12 cellular contexts compared by ENCODE assay signal in the genomic region with DNA sequence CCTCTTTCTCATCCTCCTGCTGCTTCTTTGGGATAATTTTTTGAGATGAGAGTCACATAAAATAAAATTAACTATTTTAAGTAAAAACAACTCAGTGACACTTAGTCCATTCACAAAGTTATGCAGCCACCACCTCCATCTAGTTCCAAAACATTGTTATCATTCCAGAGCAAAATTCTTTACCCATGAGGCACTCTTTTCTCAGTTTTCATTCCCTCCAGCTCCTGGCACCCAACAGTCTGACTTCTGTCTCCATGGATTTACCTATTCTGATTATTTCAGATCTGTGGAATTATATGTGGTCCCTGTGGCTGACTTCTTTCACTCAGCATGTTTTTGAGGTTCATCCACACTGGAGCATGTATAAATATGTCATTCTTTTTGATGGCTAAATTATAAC.
A peak's percentile ranks its signal among the peaks of the same experiment; 100 is the strongest.
DNase-seq lines count a peak whose midpoint lies in the region; ATAC-seq and TF ChIP-seq lines count a peak whose summit lies in the region.
"Had no signal": no experiment of that assay in that cellular context is flagged by ENCODE, and none has a peak within 500 bp of the region (broad histone marks: within the 10 kb centered on the region; RNA-seq: fewer than 3 reads in every experiment).

No MANE protein-coding gene starts in this region.

- H3K9me3 ChIP-seq in mammary epithelial cell (replicated peaks; ENCODE audit: insufficient read depth, low read length), result no peaks in the 10 kb centered on the region
- no peaks in the 10 kb centered on the region for H3K9me3 ChIP-seq in mesenchymal stem cell (ENCODE audit: control insufficient read depth, low read length)
- no peaks in the 10 kb centered on the region for H3K9me3 ChIP-seq in aorta (ENCODE audit: control insufficient read depth, low read length)

- TF ChIP-seq CTCF in AG04449 (IDR thresholded peaks at IDR 0.05; ENCODE audit: insufficient read depth, low read length, missing control alignments) (no peak), mammary epithelial cell (conservative IDR thresholded peaks at IDR 0.05 in 1 of 2, IDR thresholded peaks at IDR 0.05 in 1 of 2; ENCODE audit: extremely low read depth in 1 of 2, insufficient read depth in 1 of 2, low read depth in 1 of 2, low read length in 2 of 2) (no peak)

- H4K20me1 ChIP-seq in mammary epithelial cell (ENCODE audit: insufficient read depth, low read length), result no peaks in the 10 kb centered on the region

- H4K8ac ChIP-seq in mesenchymal stem cell (ENCODE audit: low read length), result no peak overlapping the region

- no peak overlapping the region for H3K18ac ChIP-seq in mesenchymal stem cell (ENCODE audit: low read depth in 1 of 2, low read length in 2 of 2)

- H2BK15ac ChIP-seq in mesenchymal stem cell (ENCODE audit: low read depth, poor library complexity, severe bottlenecking), result no peak overlapping the region

- no peak overlapping the region for H2BK12ac ChIP-seq in mesenchymal stem cell (ENCODE audit: low read length in 2 of 2)

- ATAC-seq in aorta (ENCODE audit: low FRiP score) (no peak), left ventricle myocardium superior (no peak)
- ATAC-seq: HCT116 had no signal

- peaks cover 12% of the 10 kb centered on the region for H3K4me1 ChIP-seq in mammary epithelial cell (ENCODE audit: insufficient read depth, low read length)
- H3K4me1 ChIP-seq in mesenchymal stem cell (ENCODE audit: control insufficient read depth, insufficient read depth, low read depth, low read length), result peaks cover 5% of the 10 kb centered on the region
- peaks cover 0 to 8% of the 10 kb centered on the region in 2 donors for H3K4me1 ChIP-seq in aorta (ENCODE audit: control insufficient read depth in 1 of 2, insufficient read depth in 2 of 2, low read length in 2 of 2)
- H3K4me1 ChIP-seq: parathyroid adenoma had no signal

- H3K23ac ChIP-seq in mesenchymal stem cell (ENCODE audit: low read length in 2 of 2), result no peak overlapping the region

- H3K27ac ChIP-seq in mammary epithelial cell (ENCODE audit: insufficient read depth, low read depth, low read length), result no peak overlapping the region
- H3K27ac ChIP-seq in mesenchymal stem cell (ENCODE audit: low read length, poor library complexity, severe bottlenecking), result peak overlapping the region; percentile 92
- no peak overlapping the region for H3K27ac ChIP-seq in aorta (ENCODE audit: low read depth in 1 of 2, low read length in 2 of 2)
- H3K27ac ChIP-seq: parathyroid adenoma had no signal

- H3K4me3 ChIP-seq in AG04449 (ENCODE audit: low read depth, low read length) (no peak overlapping the region), mammary epithelial cell (replicated peaks in 1 of 3; ENCODE audit: insufficient read depth in 1 of 3, low read depth in 2 of 3, low read length in 3 of 3) (no peak overlapping the region), mesenchymal stem cell (ENCODE audit: insufficient read depth in 1 of 2, low read depth in 1 of 2, low read length in 2 of 2) (no peak overlapping the region), aorta (ENCODE audit: low read length in 2 of 2) (no peak overlapping the region)

- in situ Hi-C loops in mammary epithelial cell (cut with MboI; ENCODE audit: low sequenced_read_pairs in 2 of 2), result no loop called here

- H2BK5ac ChIP-seq in mesenchymal stem cell (ENCODE audit: low read depth, low read length, poor library complexity, severe bottlenecking), result peak overlapping the region; percentile 62

- dilution Hi-C loops in mammary epithelial cell (cut with HindIII; ENCODE audit: low sequenced_read_pairs), result no loop called here

- no peak overlapping the region for H2BK120ac ChIP-seq in mesenchymal stem cell (ENCODE audit: low read depth, low read length)

- intact Hi-C loops in mammary epithelial cell (cut with micrococcal nuclease), result no loop called here
- intact Hi-C loops in aorta (cut with DNase I), result no loop called here
- intact Hi-C loops in left ventricle myocardium superior (cut with micrococcal nuclease), result no loop called here

- no peak overlapping the region for H3K14ac ChIP-seq in mesenchymal stem cell (ENCODE audit: low read length in 2 of 2)

- POLR2A ChIA-PET in AG04449 (lab: Yijun Ruan, JAX), result no interaction called here

- no TSS peak for BruUV-seq in mammary epithelial cell (replicated peaks; lab: Mats Ljungman, UMichigan)

- H4K91ac ChIP-seq in mesenchymal stem cell (ENCODE audit: low read length), result no peak overlapping the region

- H3K4me2 ChIP-seq in mammary epithelial cell (ENCODE audit: insufficient read depth, low read depth, low read length) (peak overlapping the region; percentile 36), mesenchymal stem cell (ENCODE audit: low read length, poor library complexity, severe bottlenecking) (no peak overlapping the region)

- no peaks in the 10 kb centered on the region for H3K79me1 ChIP-seq in mesenchymal stem cell (replicated peaks; ENCODE audit: low read length, poor library complexity, severe bottlenecking)

- DNase-seq in AG04449 (ENCODE audit: low read depth, low spot score), result peak; percentile 33
- DNase-seq in HS-5 (ENCODE audit: low read depth), result peak; percentile 35
- DNase-seq in mammary epithelial cell, result peak; percentile 11
- no peak for DNase-seq in mesenchymal stem cell
- DNase-seq in stimulated activated naive CD4-positive, alpha-beta T cell treated with Interleukin-2 at 50 U/mL for 16 hours (lab: John Stamatoyannopoulos, UW), result no peak
- no peak for DNase-seq in aorta
- DNase-seq in left ventricle myocardium superior, result no peak
- no peak for DNase-seq in HPDE6-E6E7 (ENCODE audit: extremely low spot score)
- DNase-seq: amniotic stem cell, NCI-H1092 had no signal

- H2AFZ ChIP-seq in mammary epithelial cell (ENCODE audit: low read depth, low read length) (no peak overlapping the region), mesenchymal stem cell (ENCODE audit: low read depth, low read length) (no peak overlapping the region)
- H2AFZ ChIP-seq: parathyroid adenoma had no signal

- H3K27me3 ChIP-seq in mammary epithelial cell (ENCODE audit: insufficient read depth, low read length) (no peaks in the 10 kb centered on the region), mesenchymal stem cell (ENCODE audit: control insufficient read depth in 1 of 2, insufficient read depth in 1 of 2, low read length in 2 of 2) (peaks cover 0 to 5% of the 10 kb centered on the region in 2 experiments), aorta (ENCODE audit: control insufficient read depth in 1 of 2, insufficient read depth in 2 of 2, low read length in 1 of 2) (no peaks in the 10 kb centered on the region)

- CTCF ChIA-PET in AG04449 (lab: Yijun Ruan, JAX) (no interaction called here), mammary epithelial cell (lab: Charles Lee; ENCODE audit: low non-redundant PET) (no interaction called here)

- H3K9ac ChIP-seq in mammary epithelial cell (ENCODE audit: insufficient read depth, low read length) (no peak overlapping the region), mesenchymal stem cell (ENCODE audit: low read length) (no peak overlapping the region)
- H3K9ac ChIP-seq: parathyroid adenoma had no signal

- no peak overlapping the region for H3K4ac ChIP-seq in mesenchymal stem cell (ENCODE audit: low read depth in 1 of 2, low read length in 2 of 2)

- no peaks in the 10 kb centered on the region for H3K79me2 ChIP-seq in mammary epithelial cell (ENCODE audit: insufficient read depth, low read length)
- H3K79me2 ChIP-seq: parathyroid adenoma had no signal

- no peak overlapping the region for H2AK5ac ChIP-seq in mesenchymal stem cell (ENCODE audit: low read length, severe bottlenecking)

- no peaks in the 10 kb centered on the region for H3K36me3 ChIP-seq in mammary epithelial cell (ENCODE audit: insufficient read depth, low read length)
- no peaks in the 10 kb centered on the region for H3K36me3 ChIP-seq in mesenchymal stem cell (ENCODE audit: control insufficient read depth in 1 of 2, insufficient read depth in 2 of 2, low read depth in 1 of 2, low read length in 2 of 2)
- H3K36me3 ChIP-seq in aorta (ENCODE audit: control insufficient read depth in 1 of 2, insufficient read depth in 2 of 2, low read length in 1 of 2), result no peaks in the 10 kb centered on the region

Comparison
In these comparisons a context has a peak if more than half of its experiments do, and no peak if none do; other contexts are left out.
1. DNase-seq: peak in AG04449 (single experiment), HS-5 (single experiment) and mammary epithelial cell (single experiment); none in mesenchymal stem cell (single experiment), stimulated activated naive CD4-positive, alpha-beta T cell treated with Interleukin-2 at 50 U/mL for 16 hours (single experiment), aorta (0 of 2), left ventricle myocardium superior (single experiment) and HPDE6-E6E7 (single experiment).